10 cellular contexts compared by ENCODE assay signal in the genomic region with DNA sequence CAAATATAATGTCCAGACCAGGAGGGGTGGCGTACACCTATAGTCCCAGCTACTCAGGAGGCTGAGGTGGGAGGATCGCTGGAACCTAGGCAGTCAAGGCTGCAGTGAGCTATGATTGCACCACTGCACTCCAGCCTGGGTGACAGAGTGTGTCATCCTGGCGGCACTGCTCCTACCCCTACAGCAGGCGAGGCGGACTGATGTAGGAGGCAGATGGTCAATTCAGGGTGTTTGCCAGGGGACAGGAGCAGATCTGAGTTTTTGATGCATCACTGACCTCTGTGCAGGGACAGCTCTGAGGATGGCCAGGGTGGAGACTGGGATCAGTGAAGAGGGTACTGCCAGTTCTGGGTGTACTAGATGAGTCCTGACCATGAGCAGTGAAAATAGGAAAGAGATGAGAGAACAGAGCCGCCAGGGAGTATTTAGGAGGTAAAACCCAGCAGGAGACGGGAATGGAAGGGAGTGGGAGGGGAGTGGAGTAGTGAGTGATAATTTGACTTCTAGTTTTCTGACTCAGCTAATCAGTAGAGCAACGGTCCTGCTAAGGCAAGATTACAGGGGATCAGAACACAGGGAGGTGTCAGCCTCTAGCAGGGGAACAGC.
DNase-seq lines count a peak whose midpoint lies in the region; ATAC-seq, FAIRE-seq and TF ChIP-seq lines count a peak whose summit lies in the region.
"Had no signal": no experiment of that assay in that cellular context is flagged by ENCODE, and none has a peak within 500 bp of the region (broad histone marks: within the 10 kb centered on the region; RNA-seq: fewer than 3 reads in every experiment).

No MANE protein-coding gene starts in this region.

- TF ChIP-seq RAD21 in A549 (conservative IDR thresholded peaks at IDR 0.05 in 1 of 2, IDR thresholded peaks at IDR 0.05 in 1 of 2) = no peak

- 77% methylated on average over 8 of the region's 8 CpGs for WGBS in A549 (ENCODE audit: missing lambda C conversion rate)

- H3K4me1 ChIP-seq in A549 = peaks cover 14% of the 10 kb centered on the region

- no peak for FAIRE-seq in A549 (lab: Jason Lieb, UNC)

- POLR2A ChIA-PET in A549 (lab: Yijun Ruan, JAX) = no interaction called here

- peak; percentile 32 to 39; a peak in 5 of 6 replicates for ATAC-seq in A549
- ATAC-seq in GM19438 (IDR thresholded peaks at IDR 0.05; ENCODE audit: low read depth, unreplicated experiment) = peak; percentile 44
- peak; percentile 37 for ATAC-seq in HG02981 (IDR thresholded peaks at IDR 0.05; ENCODE audit: unreplicated experiment)

- peak overlapping the region in 1 of 2 experiments; percentile 34; a peak in 1 of 6 replicates for H3K27ac ChIP-seq in A549
- peak overlapping the region; percentile 72 for H3K27ac ChIP-seq in angular gyrus (ENCODE audit: low read depth, low read length)

- no peak for TF ChIP-seq POLR2A in A549 (IDR thresholded peaks at IDR 0.05; ENCODE audit: low read length)

- no peak for TF ChIP-seq CTCF in A549 (IDR thresholded peaks at IDR 0.05)

- H3K9me3 ChIP-seq in A549 = no peaks in the 10 kb centered on the region

- H3K4me3 ChIP-seq in A549 = no peak overlapping the region
- H3K4me3 ChIP-seq: lung had no signal

- H3K4me2 ChIP-seq in A549 = no peak overlapping the region

- no peak for TF ChIP-seq EP300 in A549 (IDR thresholded peaks at IDR 0.05)

- CTCF ChIA-PET in A549 (lab: Yijun Ruan, JAX) = interaction anchor here (1.5 kb wide), 1 partner anchor 30 kb away, joined by 3 read pairs; no protein-coding TSS in a partner anchor

- DNase-seq in A549 (ENCODE audit: low read depth in 1 of 2, low spot score in 1 of 2) (no peak), retina (no peak), NCI-H774 (lab: John Stamatoyannopoulos, UW) (no peak), DMS53 treated with DMSO at 0.1 percent for 48 hours (lab: John Stamatoyannopoulos, UW; ENCODE audit: unreplicated experiment) (no peak)
- no peak for DNase-seq in effector CD4-positive, alpha-beta T cell
- DNase-seq: small intestine had no signal

TF ChIP-seq in A549, 52 proteins besides CTCF, POLR2A, EP300 and RAD21:
- TF ChIP-seq TP53 (CRISPR knock-in tag; IDR thresholded peaks at IDR 0.05) (no peak), CHD2 (IDR thresholded peaks at IDR 0.05; ENCODE audit: low read length, partially characterized antibody) (no peak), MAZ (IDR thresholded peaks at IDR 0.05; ENCODE audit: borderline replicate concordance, low read depth, low read length) (no peak)
TF ChIP-seq in A549: peak in this region for 0.
